8 cellular contexts compared by ENCODE assay signal in genomic region chr1:220803401-220804201, GRCh38. TPM values are rescaled to one million over a fixed set of nuclear protein-coding genes. Genes with fewer than 3 reads are reported as not detected.
DNase-seq lines count a peak whose midpoint lies in the region; ATAC-seq and FAIRE-seq lines count a peak whose summit lies in the region.

No MANE protein-coding gene starts in this region.

- DNase-seq in NCI-H1092 treated with DMSO at 0.1 percent for 48 hours (lab: John Stamatoyannopoulos, UW) (peak; percentile 48), NCI-H1092 (lab: John Stamatoyannopoulos, UW) (no peak), NCI-H345 (lab: John Stamatoyannopoulos, UW) (peak; percentile 24), T47D (ENCODE audit: low read depth in 1 of 2, low spot score in 1 of 2) (peak; percentile 26 to 62), left lobe of liver (ENCODE audit: low spot score) (no peak), urothelium cell line (ENCODE audit: low spot score) (peak; percentile 51), NCI-H774 (lab: John Stamatoyannopoulos, UW) (no peak)

- in situ Hi-C loops in T47D (cut with HindIII; ENCODE audit: low pct_unique_long_range_greater_than_20kb, low sequenced_read_pairs) = no loop called here

- ATAC-seq in GM21786 (IDR thresholded peaks at IDR 0.05; ENCODE audit: unreplicated experiment) (peak; percentile 77), left lobe of liver (peak; percentile 74)

- no peak for FAIRE-seq in urothelium cell line (lab: Jason Lieb, UNC)

RNA-seq across cellular contexts. Expression of gene MTARC1, which starts 16.9 kb away (rescaled TPM):
- 77.4 TPM for total RNA-seq in left lobe of liver

RNA-seq across cellular contexts. Expression of gene MTARC2, which starts 55.5 kb away (rescaled TPM):
- total RNA-seq in left lobe of liver = 129 TPM

Comparison
In these comparisons a context has a peak if more than half of its experiments do, and no peak if none do; other contexts are left out.
1. DNase-seq: peak in NCI-H1092 treated with DMSO at 0.1 percent for 48 hours (single experiment), NCI-H345 (single experiment), T47D (2 of 2) and urothelium cell line (single experiment); none in NCI-H1092 (single experiment), left lobe of liver (single experiment) and NCI-H774 (single experiment).